1 cellular context compared by ENCODE assay signal in genomic region chr17:77476006-77476405, GRCh38.
TF ChIP-seq lines count a peak whose summit lies in the region.

No MANE protein-coding gene starts in this region.

TF ChIP-seq in IMR-90, 13 proteins besides CTCF, POLR2A, EP300 and RAD21 (continued from another document):
- TF ChIP-seq RCOR1 (IDR thresholded peaks at IDR 0.05; ENCODE audit: insufficient replicate concordance, low read length) (no peak), MAFK (IDR thresholded peaks at IDR 0.05; ENCODE audit: low read depth, low read length) (no peak), ELK1 (IDR thresholded peaks at IDR 0.05; ENCODE audit: borderline replicate concordance, low read depth, low read length) (no peak), CHD1 (IDR thresholded peaks at IDR 0.05; ENCODE audit: low read depth, low read length) (no peak), MAZ (IDR thresholded peaks at IDR 0.05; ENCODE audit: borderline replicate concordance, low read depth, low read length) (no peak), BHLHE40 (IDR thresholded peaks at IDR 0.05; ENCODE audit: low read depth, low read length) (no peak), SMC3 (IDR thresholded peaks at IDR 0.05; ENCODE audit: low read depth, low read length) (no peak), CEBPB (IDR thresholded peaks at IDR 0.05; ENCODE audit: low read depth, low read length) (no peak), MXI1 (IDR thresholded peaks at IDR 0.05; ENCODE audit: borderline replicate concordance, low read depth, low read length) (no peak)
